Comparison of ENCODE assay signal across 17 cellular contexts in the genomic region with DNA sequence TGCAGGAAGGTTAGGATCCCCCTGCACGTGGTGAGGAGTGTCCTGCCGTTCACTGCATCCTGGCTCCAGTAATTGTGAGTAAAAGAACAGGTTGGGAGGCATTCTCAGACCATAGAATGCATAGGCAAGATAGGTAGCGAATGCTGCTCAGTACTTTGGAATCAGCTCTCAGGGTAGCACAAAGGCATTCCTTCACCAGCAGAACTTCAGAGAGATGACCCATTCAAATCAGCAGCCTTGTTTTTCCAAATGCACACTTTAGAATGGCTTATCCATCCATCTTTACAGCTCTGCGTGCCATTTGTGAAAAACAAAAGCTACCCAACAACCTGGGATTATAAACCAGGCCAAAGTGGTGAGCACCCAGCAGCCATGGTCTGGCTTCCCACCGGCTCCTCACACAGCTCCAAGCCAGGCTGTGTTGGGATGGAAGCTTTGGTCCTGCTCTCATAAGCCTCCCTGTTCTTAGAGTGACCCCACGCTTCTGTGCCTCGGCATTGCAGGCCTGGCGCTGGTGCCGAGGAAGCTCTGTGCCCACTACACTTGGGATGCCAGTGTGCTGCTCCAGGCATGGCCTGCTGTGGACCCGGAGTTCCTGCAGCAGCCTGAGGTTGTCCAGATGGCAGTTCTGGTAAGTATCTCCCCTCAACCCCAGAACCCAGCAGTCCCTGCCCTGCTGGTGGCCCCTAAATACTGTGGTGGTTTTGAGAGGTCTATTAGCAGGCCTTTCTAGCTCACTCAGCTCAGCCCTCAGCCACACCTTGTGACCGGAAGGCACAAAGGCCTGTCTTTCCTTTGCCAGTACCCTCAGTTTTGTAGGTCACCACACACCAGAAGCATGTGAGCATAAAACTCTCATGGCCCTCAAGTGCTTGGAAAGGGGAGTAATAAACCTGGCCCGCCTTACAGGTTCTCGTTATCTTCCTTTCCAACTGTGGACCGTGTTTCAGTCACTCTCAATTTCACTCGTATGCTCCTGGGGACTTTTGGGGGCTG.
"Had no signal": no experiment of that assay in that cellular context is flagged by ENCODE, and none has a peak within 500 bp of the region (broad histone marks: within the 10 kb centered on the region; RNA-seq: fewer than 3 reads in every experiment).

No MANE protein-coding gene starts in this region.

- ATAC-seq: gastrocnemius medialis, pancreas had no signal

- H3K27me3 Mint-ChIP-seq: activated CD4-positive, alpha-beta T cell treated with anti-CD3 and anti-CD28 coated beads, Interleukin-2, amount 10 ng/mL, durations not matched to agents 7 days and 5 days; activated naive CD4-positive, alpha-beta T cell treated with anti-CD3 and anti-CD28 coated beads, Interleukin-2, amount 50 U/mL, for 24 hours; central memory CD8-positive, alpha-beta T cell had no signal

- H3K27ac Mint-ChIP-seq: activated CD4-positive, alpha-beta T cell treated with anti-CD3 and anti-CD28 coated beads, Interleukin-2, amount 10 ng/mL, durations not matched to agents 7 days and 5 days; activated naive CD4-positive, alpha-beta T cell treated with anti-CD3 and anti-CD28 coated beads, Interleukin-2, amount 50 U/mL, for 24 hours; activated T-helper 2 cell treated with anti-CD3 and anti-CD28 coated beads, Interferon-gamma antibody, Interleukin-2, Interleukin-4, amounts not matched to agents 10 μg/mL and 5 μg/mL and 100 μg/mL, durations not matched to agents 14 hours and 24 hours and 36 hours; neural progenitor cell; T-helper 1 cell treated with Interleukin-12 subunit alpha and Interleukin-12 subunit beta and Interleukin-4 antibody, amounts not matched to agents 30 μg/mL and 1 μg/mL, for 36 hours had no signal

- DNase-seq: activated CD4-positive, alpha-beta T cell treated with anti-CD3 and anti-CD28 coated beads, Interleukin-2, amount 10 ng/mL, durations not matched to agents 7 days and 5 days; activated CD4-positive, CD25-positive, alpha-beta regulatory T cell; activated T-cell treated with anti-CD3 and anti-CD28 coated beads for 4 hours; cortex of kidney; effector memory CD4-positive, alpha-beta T cell; mesendoderm; stimulated activated CD4-positive, alpha-beta T cell treated with anti-CD3 and anti-CD28 coated beads, Interleukin-15, amount 100 ng/mL, for 24 hours; stimulated activated CD4-positive, alpha-beta T cell treated with anti-CD3 and anti-CD28 coated beads, Interleukin-4, amount 100 ng/mL, for 24 hours; stomach; tibial artery had no signal

- H3K36me3 ChIP-seq: gastrocnemius medialis, neural progenitor cell, pancreas had no signal

- H3K9me3 ChIP-seq: gastrocnemius medialis, pancreas, stomach, tibial artery had no signal

- H3K9me3 Mint-ChIP-seq: activated CD4-positive, alpha-beta T cell treated with anti-CD3 and anti-CD28 coated beads, Interleukin-2, amount 10 ng/mL, durations not matched to agents 7 days and 5 days; activated naive CD4-positive, alpha-beta T cell treated with anti-CD3 and anti-CD28 coated beads, Interleukin-2, amount 50 U/mL, for 24 hours; activated T-helper 2 cell treated with anti-CD3 and anti-CD28 coated beads, Interferon-gamma antibody, Interleukin-2, Interleukin-4, amounts not matched to agents 10 μg/mL and 5 μg/mL and 100 μg/mL, durations not matched to agents 14 hours and 24 hours and 36 hours; central memory CD8-positive, alpha-beta T cell; neural progenitor cell; T-helper 1 cell treated with Interleukin-12 subunit alpha and Interleukin-12 subunit beta and Interleukin-4 antibody, amounts not matched to agents 30 μg/mL and 1 μg/mL, for 36 hours had no signal

- H3K27ac ChIP-seq: gastrocnemius medialis, neural progenitor cell, pancreas, stomach, tibial artery had no signal

- H3K4me3 Mint-ChIP-seq: activated CD4-positive, alpha-beta T cell treated with anti-CD3 and anti-CD28 coated beads, Interleukin-2, amount 10 ng/mL, durations not matched to agents 7 days and 5 days; activated naive CD4-positive, alpha-beta T cell treated with anti-CD3 and anti-CD28 coated beads, Interleukin-2, amount 50 U/mL, for 24 hours; central memory CD8-positive, alpha-beta T cell; neural progenitor cell; T-helper 1 cell treated with Interleukin-12 subunit alpha and Interleukin-12 subunit beta and Interleukin-4 antibody, amounts not matched to agents 30 μg/mL and 1 μg/mL, for 36 hours had no signal

- H3K27me3 ChIP-seq: gastrocnemius medialis, neural progenitor cell, pancreas, stomach, tibial artery had no signal

- H3K4me1 Mint-ChIP-seq: activated CD4-positive, alpha-beta T cell treated with anti-CD3 and anti-CD28 coated beads, Interleukin-2, amount 10 ng/mL, durations not matched to agents 7 days and 5 days had no signal

- H3K4me1 ChIP-seq: neural progenitor cell had no signal

- H3K4me3 ChIP-seq: gastrocnemius medialis, neural progenitor cell, pancreas, stomach, tibial artery had no signal
